ENCODE assay signal across 24 cellular contexts in the genomic region with DNA sequence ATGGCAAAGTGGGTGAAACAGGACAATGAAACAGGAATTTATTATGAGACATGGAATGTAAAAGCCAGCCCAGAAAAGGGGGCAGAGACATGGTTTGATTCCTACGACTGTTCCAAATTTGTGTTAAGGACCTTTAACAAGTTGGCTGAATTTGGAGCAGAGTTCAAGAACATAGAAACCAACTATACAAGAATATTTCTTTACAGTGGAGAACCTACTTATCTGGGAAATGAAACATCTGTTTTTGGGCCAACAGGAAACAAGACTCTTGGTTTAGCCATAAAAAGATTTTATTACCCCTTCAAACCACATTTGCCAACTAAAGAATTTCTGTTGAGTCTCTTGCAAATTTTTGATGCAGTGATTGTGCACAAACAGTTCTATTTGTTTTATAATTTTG. TPM values are rescaled to one million over a fixed set of nuclear protein-coding genes. Genes with fewer than 3 reads are reported as not detected.
A peak's percentile ranks its signal among the peaks of the same experiment; 100 is the strongest.
DNase-seq lines count a peak whose midpoint lies in the region; ATAC-seq, FAIRE-seq and TF ChIP-seq lines count a peak whose summit lies in the region.
"Had no signal": no experiment of that assay in that cellular context is flagged by ENCODE, and none has a peak within 500 bp of the region (broad histone marks: within the 10 kb centered on the region; RNA-seq: fewer than 3 reads in every experiment).

No MANE protein-coding gene starts in this region.

- peak; percentile 34 for DNase-seq in AG08395 (ENCODE audit: low spot score)
- DNase-seq in GM19239 (ENCODE audit: insufficient read length, low spot score), result no peak
- peak; percentile 31 for DNase-seq in NB4 (ENCODE audit: low read depth)
- DNase-seq in fibroblast of the aortic adventitia (ENCODE audit: low read depth), result peak; percentile 51
- no peak for DNase-seq in right atrium auricular region (ENCODE audit: low spot score)
- no peak for DNase-seq in ovary
- DNase-seq: activated gamma-delta T cell treated with Interleukin-2 at 50 U/mL for 16 hours, amniotic stem cell, cortex of kidney, gastrocnemius medialis, natural killer cell, NCI-H1092, NCI-H2029, NCI-H226, SJCRH30 had no signal

- TF ChIP-seq POLR2A in NB4 (IDR thresholded peaks at IDR 0.05; ENCODE audit: extremely low read depth, insufficient read length) (no peak), ovary (IDR thresholded peaks at IDR 0.05) (no peak)

- intact Hi-C loops in ovary (cut with DNase I), result no loop called here

- H3K27ac ChIP-seq in right atrium auricular region (no peak overlapping the region), ovary (no peak overlapping the region)
- H3K27ac ChIP-seq: SJCRH30, suprapubic skin had no signal

- no peak for TF ChIP-seq CTCF in NB4 (IDR thresholded peaks at IDR 0.05; ENCODE audit: low read depth, low read length)
- TF ChIP-seq CTCF in fibroblast of the aortic adventitia (IDR thresholded peaks at IDR 0.05; ENCODE audit: insufficient read depth, low read length), result no peak
- no peak for TF ChIP-seq CTCF in right atrium auricular region (IDR thresholded peaks at IDR 0.05)
- TF ChIP-seq CTCF in ovary (IDR thresholded peaks at IDR 0.05), result no peak

- H3K4me1 ChIP-seq in right atrium auricular region, result peaks cover 0 to 17% of the 10 kb centered on the region in 2 donors
- peaks cover 2% of the 10 kb centered on the region for H3K4me1 ChIP-seq in ovary (ENCODE audit: insufficient read depth)
- H3K4me1 ChIP-seq: SJCRH30 had no signal

- ATAC-seq in HG02759 (IDR thresholded peaks at IDR 0.05; ENCODE audit: unreplicated experiment), result no peak
- no peak for ATAC-seq in HG03342 (IDR thresholded peaks at IDR 0.05; ENCODE audit: unreplicated experiment)
- ATAC-seq: gastrocnemius medialis; natural killer cell; Panc1; stimulated activated effector memory CD8-positive, alpha-beta T cell treated with anti-CD3 and anti-CD28 coated beads, Interleukin-12 subunit alpha, Interleukin-12 subunit beta, amount 100 ng/mL, for 72 hours had no signal

- H3K4me3 ChIP-seq in NB4 (ENCODE audit: low read depth, low read length), result no peak overlapping the region
- no peak overlapping the region for H3K4me3 ChIP-seq in fibroblast of the aortic adventitia (ENCODE audit: low read depth, low read length)
- H3K4me3 ChIP-seq in right atrium auricular region, result no peak overlapping the region
- no peak overlapping the region for H3K4me3 ChIP-seq in ovary
- H3K4me3 ChIP-seq: gastrocnemius medialis, SJCRH30, suprapubic skin had no signal

- no peaks in the 10 kb centered on the region for H3K9me3 ChIP-seq in right atrium auricular region
- H3K9me3 ChIP-seq in ovary, result no peaks in the 10 kb centered on the region
- H3K9me3 ChIP-seq: gastrocnemius medialis, SJCRH30, suprapubic skin had no signal

- H3K36me3 ChIP-seq in right atrium auricular region (peaks cover 58% of the 10 kb centered on the region), ovary (no peaks in the 10 kb centered on the region)

- 2 to 15% (median 5%) methylated on average over 1 of the region's 1 CpG for WGBS in ovary, 3 donors

- no peak for TF ChIP-seq EP300 in ovary (IDR thresholded peaks at IDR 0.05)

- peak; percentile 66 for FAIRE-seq in GM19239 (lab: Jason Lieb, UNC)
- FAIRE-seq: GM12892 had no signal

- H3K27me3 ChIP-seq in right atrium auricular region, result no peaks in the 10 kb centered on the region
- H3K27me3 ChIP-seq in ovary, result no peaks in the 10 kb centered on the region
- H3K27me3 ChIP-seq: gastrocnemius medialis, SJCRH30, suprapubic skin had no signal

RNA-seq across cellular contexts. Expression of a gene that starts 8.6 kb away (rescaled TPM):
- total RNA-seq in fibroblast of the aortic adventitia (ENCODE audit: low replicate concordance), result 40.0 and 46.7 TPM in 2 replicates
- total RNA-seq in right atrium auricular region, result 10 to 100 TPM; 15.8 to 18.4 TPM
- 10 to 100 TPM; 34.0 to 46.9 (median 36.6) TPM for total RNA-seq in ovary
- 10 to 100 TPM; 31.7 to 52.2 TPM for polyA plus RNA-seq in ovary

RNA-seq across cellular contexts. Expression of a gene that starts 26.5 kb away (rescaled TPM):
- total RNA-seq in fibroblast of the aortic adventitia (ENCODE audit: low replicate concordance) (78.8 and 144 TPM in 2 replicates), right atrium auricular region (10 to 100 TPM; 47.2 to 48.1 TPM), ovary (10 to 100 TPM; 45.5 to 94.4 (median 56.3) TPM)
- polyA plus RNA-seq in ovary, result 10 to 100 TPM; 38.0 to 46.1 TPM

RNA-seq across cellular contexts. Expression of a gene that starts 52.2 kb away (rescaled TPM):
- total RNA-seq in fibroblast of the aortic adventitia (ENCODE audit: low replicate concordance) (not detected in 2 replicates), right atrium auricular region (not detected), ovary (not detected)
- polyA plus RNA-seq in ovary, result not detected
- total RNA-seq: gastrocnemius medialis, H4, kidney epithelial cell, natural killer cell, osteocyte, SJCRH30, suprapubic skin had no signal

Comparison
In these comparisons a context has a peak if more than half of its experiments do, and no peak if none do; other contexts are left out.
1. DNase-seq: peak in AG08395 (single experiment), NB4 (single experiment) and fibroblast of the aortic adventitia (single experiment); none in GM19239 (single experiment), right atrium auricular region (single experiment) and ovary (0 of 5).